Comparison of ENCODE assay signal across 1 cellular context in genomic region chr6:53035549-53036213, GRCh38.
TF ChIP-seq lines count a peak whose summit lies in the region.

No MANE protein-coding gene starts in this region.

TF ChIP-seq in IMR-90, 13 proteins besides CTCF, POLR2A, EP300 and RAD21:
- no peak; the same call in 1 of the 2 replicates for TF ChIP-seq BHLHE40 (IDR thresholded peaks at IDR 0.05; ENCODE audit: low read depth, low read length)
- TF ChIP-seq MAFK (IDR thresholded peaks at IDR 0.05; ENCODE audit: low read depth, low read length), result no peak
- TF ChIP-seq CEBPB (IDR thresholded peaks at IDR 0.05; ENCODE audit: low read depth, low read length), result 0 out of 2 replicates have a peak, but pooled peaks have one; percentile 4
